ENCODE assay signal across 27 cellular contexts in the genomic region with DNA sequence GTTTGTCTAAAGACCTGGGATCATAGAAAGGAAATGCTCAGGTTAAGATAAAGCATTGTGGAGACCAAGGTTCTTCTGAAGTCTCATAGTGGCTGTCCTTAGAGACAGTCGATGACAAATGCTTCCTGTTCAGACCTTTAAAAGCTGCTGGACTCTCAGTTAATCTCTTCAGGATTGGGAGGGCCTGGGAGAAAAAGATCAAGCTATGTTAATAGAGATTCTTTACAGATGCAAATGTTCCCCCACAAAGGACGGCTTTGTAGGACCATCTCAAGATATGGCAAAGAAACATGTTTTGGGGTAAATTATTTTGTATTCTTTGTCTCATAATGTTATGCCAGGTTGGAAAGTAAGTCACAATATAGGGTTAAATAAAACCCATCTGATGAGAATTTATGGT.
"Had no signal": no experiment of that assay in that cellular context is flagged by ENCODE, and none has a peak within 500 bp of the region (broad histone marks: within the 10 kb centered on the region; RNA-seq: fewer than 3 reads in every experiment).

No MANE protein-coding gene starts in this region.

- H3K27ac ChIP-seq: left lung, neural progenitor cell, neutrophil, ovary, right atrium auricular region, skin epidermis, tibial nerve, uterus had no signal

- H3K4me1 Mint-ChIP-seq: naive B cell had no signal

- DNase-seq: hippocampal formation; immature natural killer cell; left colon; left lung; mesendoderm; naive B cell; natural killer cell; nephron progenitor cell; occipital lobe; ovary; stimulated activated CD4-positive, alpha-beta T cell treated with anti-CD3 and anti-CD28 coated beads, Interleukin-1b, Interleukin-23, amount 100 ng/mL, for 48 hours; stimulated activated CD4-positive, alpha-beta T cell treated with anti-CD3 and anti-CD28 coated beads, Interleukin-2, amount 100 ng/mL, for 48 hours; stimulated activated CD4-positive, alpha-beta T cell treated with anti-CD3 and anti-CD28 coated beads, Interleukin-4, amount 100 ng/mL, for 4 hours; stimulated activated naive CD4-positive, alpha-beta T cell treated with Interleukin-2 at 50 U/mL for 16 hours; stimulated activated naive CD8-positive, alpha-beta T cell treated with anti-CD3 and anti-CD28 coated beads, Interleukin-15, amount 100 ng/mL, for 72 hours; substantia nigra; uterus had no signal

- H3K27me3 ChIP-seq: neural progenitor cell, neutrophil, ovary, right atrium auricular region, tibial nerve, uterus had no signal

- H3K4me1 ChIP-seq: left lung, right atrium auricular region, tibial nerve, uterus had no signal

- H3K9me3 Mint-ChIP-seq: immature natural killer cell; mesothelial cell of epicardium; naive B cell; natural killer cell; neural progenitor cell; stimulated activated memory B cell treated with anti-CD40 and anti-IgM and Interleukin-4, amounts not matched to agents 10 μg/mL and 1 μg/mL and 100 μg/mL, for 72 hours; stimulated activated naive CD8-positive, alpha-beta T cell treated with anti-CD3 and anti-CD28 coated beads, Interleukin-15, amount 100 ng/mL, for 72 hours; type B pancreatic cell had no signal

- H3K9me3 ChIP-seq: left lung, neutrophil, ovary, right atrium auricular region, tibial nerve, uterus had no signal

- H3K27ac Mint-ChIP-seq: immature natural killer cell; mesothelial cell of epicardium; naive B cell; natural killer cell; nephron progenitor cell; neural progenitor cell; progenitor cell of endocrine pancreas; stimulated activated memory B cell treated with anti-CD40 and anti-IgM and Interleukin-4, amounts not matched to agents 10 μg/mL and 1 μg/mL and 100 μg/mL, for 72 hours; type B pancreatic cell had no signal

- H3K9ac ChIP-seq: neural progenitor cell had no signal

- H3K36me3 ChIP-seq: left lung, neural progenitor cell, ovary, right atrium auricular region, uterus had no signal

- H3K36me3 Mint-ChIP-seq: immature natural killer cell; mesothelial cell of epicardium; natural killer cell; neural progenitor cell; stimulated activated memory B cell treated with anti-CD40 and anti-IgM and Interleukin-4, amounts not matched to agents 10 μg/mL and 1 μg/mL and 100 μg/mL, for 72 hours; type B pancreatic cell had no signal

- H3K4me3 ChIP-seq: left lung, lung, neural progenitor cell, ovary, right atrium auricular region, skin epidermis, tibial nerve, uterus had no signal

- H3K4me3 Mint-ChIP-seq: immature natural killer cell; mesothelial cell of epicardium; naive B cell; natural killer cell; nephron progenitor cell; neural progenitor cell; stimulated activated memory B cell treated with anti-CD40 and anti-IgM and Interleukin-4, amounts not matched to agents 10 μg/mL and 1 μg/mL and 100 μg/mL, for 72 hours; stimulated activated naive CD8-positive, alpha-beta T cell treated with anti-CD3 and anti-CD28 coated beads, Interleukin-15, amount 100 ng/mL, for 72 hours; type B pancreatic cell had no signal
